1 cellular context compared by ENCODE assay signal in genomic region chr5:139262414-139263139, GRCh38.
TF ChIP-seq lines count a peak whose summit lies in the region.

No MANE protein-coding gene starts in this region.

TF ChIP-seq in H1, 55 proteins besides CTCF, POLR2A, EP300 and RAD21:
- no peak for TF ChIP-seq SP2 (IDR thresholded peaks at IDR 0.05; ENCODE audit: low read length)
- no peak for TF ChIP-seq EZH2 (IDR thresholded peaks at IDR 0.05; ENCODE audit: low read depth, low read length, severe bottlenecking)
- no peak; the same call in 1 of the 2 replicates for TF ChIP-seq CREB1 (IDR thresholded peaks at IDR 0.05)
- TF ChIP-seq TEAD4 (IDR thresholded peaks at IDR 0.05; ENCODE audit: low read depth, low read length) = 0 out of 2 replicates have a peak, but pooled peaks have one; percentile 9
- no peak for TF ChIP-seq EGR1 (IDR thresholded peaks at IDR 0.05; ENCODE audit: borderline replicate concordance, low read depth, low read length)
- TF ChIP-seq CBX8 (IDR thresholded peaks at IDR 0.05; ENCODE audit: borderline replicate concordance, low read depth, low read length) = no peak
- 0 out of 2 replicates have a peak, but pooled peaks have one; percentile 47 for TF ChIP-seq ATF2 (IDR thresholded peaks at IDR 0.05; ENCODE audit: low read length)
- 0 out of 2 replicates have a peak, but pooled peaks have one; percentile 36 for TF ChIP-seq TBP (IDR thresholded peaks at IDR 0.05; ENCODE audit: low read depth, low read length)
- no peak for TF ChIP-seq ZNF274 (IDR thresholded peaks at IDR 0.05; ENCODE audit: borderline replicate concordance, extremely low read depth, low read length)
- no peak for TF ChIP-seq RBBP5 (IDR thresholded peaks at IDR 0.05; ENCODE audit: borderline replicate concordance, low read depth, low read length)
- TF ChIP-seq KDM1A (IDR thresholded peaks at IDR 0.05; ENCODE audit: borderline replicate concordance, low read length) = no peak
- no peak for TF ChIP-seq RXRA (IDR thresholded peaks at IDR 0.05; ENCODE audit: insufficient read depth, low read depth, low read length)
- 0 out of 2 replicates have a peak, but pooled peaks have one; percentile 18 for TF ChIP-seq TCF12 (IDR thresholded peaks at IDR 0.05; ENCODE audit: low read depth, low read length)
- TF ChIP-seq MAFK (IDR thresholded peaks at IDR 0.05; ENCODE audit: low read depth, low read length) = peak; percentile 63; the same call in 1 of the 2 replicates
- no peak for TF ChIP-seq PHF8 (conservative IDR thresholded peaks at IDR 0.05; ENCODE audit: low read depth, low read length)
- TF ChIP-seq CTBP2 (IDR thresholded peaks at IDR 0.05; ENCODE audit: borderline replicate concordance, insufficient read depth, insufficient read length, low read length) = no peak
- TF ChIP-seq GTF2F1 (IDR thresholded peaks at IDR 0.05; ENCODE audit: borderline replicate concordance, low read depth, low read length) = no peak
- TF ChIP-seq CHD2 (IDR thresholded peaks at IDR 0.05; ENCODE audit: low read length) = peak; percentile 68
- peak; percentile 77 for TF ChIP-seq YY1 (IDR thresholded peaks at IDR 0.05; ENCODE audit: low read depth, low read length)
- TF ChIP-seq POU5F1 (IDR thresholded peaks at IDR 0.05; ENCODE audit: low read depth, low read length) = no peak
- TF ChIP-seq CHD7 (IDR thresholded peaks at IDR 0.05; ENCODE audit: insufficient replicate concordance, low read length) = no peak
- TF ChIP-seq FOSL1 (IDR thresholded peaks at IDR 0.05; ENCODE audit: insufficient read depth, low read depth, low read length) = no peak
- no peak for TF ChIP-seq USF2 (IDR thresholded peaks at IDR 0.05; ENCODE audit: low read length)
- no peak for TF ChIP-seq RNF2 (IDR thresholded peaks at IDR 0.05; ENCODE audit: borderline replicate concordance, low read depth, low read length, missing control alignments, poor library complexity, severe bottlenecking)
- 0 out of 4 replicates have a peak, but pooled peaks of 1 of the 2 experiments have one; percentile 43 for TF ChIP-seq SIN3A (conservative IDR thresholded peaks at IDR 0.05 in 1 of 2, IDR thresholded peaks at IDR 0.05 in 1 of 2; ENCODE audit: low read depth in 1 of 2, low read length in 2 of 2)
- TF ChIP-seq HDAC6 (IDR thresholded peaks at IDR 0.05; ENCODE audit: low read depth, low read length) = no peak
- no peak for TF ChIP-seq HDAC2 (IDR thresholded peaks at IDR 0.05; ENCODE audit: borderline replicate concordance in 1 of 2, low read depth in 2 of 2, low read length in 2 of 2)
- no peak for TF ChIP-seq SRF (IDR thresholded peaks at IDR 0.05; ENCODE audit: low read depth, low read length)
- TF ChIP-seq SUZ12 (IDR thresholded peaks at IDR 0.05; ENCODE audit: low read length) = no peak
- peak; percentile 69 for TF ChIP-seq BACH1 (IDR thresholded peaks at IDR 0.05; ENCODE audit: low read length)
- no peak for TF ChIP-seq KDM5A (IDR thresholded peaks at IDR 0.05; ENCODE audit: low read length)
- peak; percentile 43 for TF ChIP-seq ASH2L (IDR thresholded peaks at IDR 0.05; ENCODE audit: low read length)
- TF ChIP-seq MAX (IDR thresholded peaks at IDR 0.05) = peak; percentile 43; the same call in 1 of the 2 replicates
- no peak for TF ChIP-seq BCL11A (IDR thresholded peaks at IDR 0.05; ENCODE audit: low read depth in 2 of 2, low read length in 2 of 2)
- TF ChIP-seq GABPA (IDR thresholded peaks at IDR 0.05; ENCODE audit: borderline replicate concordance, insufficient read depth, low read length) = no peak
- 0 out of 2 replicates have a peak, but pooled peaks have one; percentile 30 for TF ChIP-seq SP4 (IDR thresholded peaks at IDR 0.05; ENCODE audit: low read length)
- TF ChIP-seq TAF7 (optimal IDR thresholded peaks at IDR 0.05; ENCODE audit: borderline replicate concordance, low read depth, low read length) = no peak
- no peak for TF ChIP-seq KDM4A (IDR thresholded peaks at IDR 0.05; ENCODE audit: low read depth, low read length, severe bottlenecking)
- no peak for TF ChIP-seq NANOG (IDR thresholded peaks at IDR 0.05; ENCODE audit: insufficient read depth, low read depth, low read length, poor library complexity, severe bottlenecking)
